23 cellular contexts compared by ENCODE assay signal in the genomic region with DNA sequence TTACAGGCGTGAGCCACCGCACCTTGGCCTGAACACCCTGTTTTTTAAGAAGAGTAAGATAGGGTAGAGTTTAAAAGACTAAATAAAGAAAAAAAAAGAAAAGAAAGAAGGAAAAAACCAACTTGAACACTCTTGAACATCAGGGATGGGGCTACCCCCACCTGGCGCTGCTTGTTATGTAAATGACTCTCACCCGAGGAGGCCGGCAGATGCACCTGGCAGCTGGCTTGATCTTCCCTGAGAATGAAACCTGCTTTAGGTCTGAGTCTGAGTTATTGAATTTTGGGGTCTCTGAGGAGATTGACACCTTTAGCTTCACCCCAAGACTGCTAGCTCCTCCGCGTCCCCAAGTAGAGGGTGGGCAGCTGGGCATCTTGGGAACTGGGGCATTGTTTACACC. TPM values are rescaled to one million over a fixed set of nuclear protein-coding genes. Genes with fewer than 3 reads are reported as not detected.
"Had no signal": no experiment of that assay in that cellular context is flagged by ENCODE, and none has a peak within 500 bp of the region (broad histone marks: within the 10 kb centered on the region; RNA-seq: fewer than 3 reads in every experiment).

No MANE protein-coding gene starts in this region.

- H3K27ac ChIP-seq: epithelial cell of prostate, esophagus muscularis mucosa, gastrocnemius medialis, neural progenitor cell, pancreas, prostate gland, right lobe of liver, suprapubic skin, thyroid gland, uterus had no signal

- H3K27me3 ChIP-seq: neural progenitor cell, pancreas, right lobe of liver, thyroid gland, uterus had no signal

- DNase-seq: effector memory CD4-positive, alpha-beta T cell; gastrocnemius medialis; glutamatergic neuron; left colon; left ventricle myocardium superior; mesenchymal stem cell; midbrain; occipital lobe; pancreas; right lobe of liver; stimulated activated CD4-positive, alpha-beta T cell treated with anti-CD3 and anti-CD28 coated beads, Interleukin-4, amount 100 ng/mL, for 1 hour; stimulated activated CD8-positive, alpha-beta memory T cell treated with anti-CD3 and anti-CD28 coated beads, Interleukin-4, amount 100 ng/mL, for 48 hours; stimulated activated naive CD8-positive, alpha-beta T cell treated with anti-CD3 and anti-CD28 coated beads, Interleukin-15, Interleukin-2, amounts not matched to agents 100 U/mL and 50 U/mL, for 24 hours; thyroid gland; uterus had no signal

- H3K36me3 ChIP-seq: esophagus muscularis mucosa, gastrocnemius medialis, neural progenitor cell, pancreas, prostate gland, right lobe of liver, suprapubic skin, thyroid gland, uterus had no signal

- H2AFZ ChIP-seq: neural progenitor cell had no signal

- H3K4me1 ChIP-seq: esophagus muscularis mucosa, gastrocnemius medialis, pancreas, prostate gland, right lobe of liver, suprapubic skin, thyroid gland, uterus had no signal

- H3K9ac ChIP-seq: neural progenitor cell had no signal

- ATAC-seq: gastrocnemius medialis; left colon; left ventricle myocardium superior; natural killer cell treated with Interleukin-12 subunit alpha and Interleukin-12 subunit beta and Interleukin-15 and Interleukin-18, amount 100 ng/mL, for 72 hours; pancreas; right lobe of liver; stimulated activated effector memory CD8-positive, alpha-beta T cell treated with anti-CD3 and anti-CD28 coated beads, Interleukin-12 subunit alpha, Interleukin-12 subunit beta, amount 100 ng/mL, for 72 hours; stimulated activated naive CD8-positive, alpha-beta T cell treated with anti-CD3 and anti-CD28 coated beads, Interleukin-15, Interleukin-2, amounts not matched to agents 100 U/mL and 50 U/mL, for 24 hours had no signal

- H3K4me3 ChIP-seq: esophagus muscularis mucosa, gastrocnemius medialis, lung, neural progenitor cell, pancreas, prostate gland, right lobe of liver, suprapubic skin, thyroid gland, uterus had no signal

- H3K4me2 ChIP-seq: neural progenitor cell had no signal

- H3K9me3 ChIP-seq: gastrocnemius medialis, pancreas, prostate gland, right lobe of liver, suprapubic skin, thyroid gland had no signal

RNA-seq across cellular contexts. Expression of a gene that starts 15.5 kb away (rescaled TPM):
- total RNA-seq: natural killer cell treated with Interleukin-12 subunit alpha and Interleukin-12 subunit beta and Interleukin-15 and Interleukin-18, amount 100 ng/mL, for 72 hours had no signal
